In the genomic region with DNA sequence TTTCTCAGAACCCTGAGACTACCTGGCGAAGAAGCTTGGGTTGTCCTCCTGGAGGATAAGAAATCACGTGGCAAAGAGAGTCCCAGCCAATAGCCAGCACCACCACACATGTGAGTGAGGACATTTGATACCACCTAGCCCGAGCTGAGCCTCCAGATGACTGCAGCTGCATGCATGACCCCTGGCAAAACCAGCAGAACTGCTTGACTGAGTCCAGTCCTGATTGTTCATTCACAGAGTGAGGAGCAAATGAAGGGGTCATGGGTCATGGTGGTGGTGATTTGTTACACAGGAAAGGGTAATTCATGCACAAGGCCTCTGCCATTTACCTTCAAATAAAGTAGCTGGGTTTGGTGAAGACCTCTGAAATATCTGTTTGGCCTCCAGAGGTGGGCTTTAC, we compare ENCODE assay signal across 17 cellular contexts.
DNase-seq lines count a peak whose midpoint lies in the region; ATAC-seq and TF ChIP-seq lines count a peak whose summit lies in the region.
"Had no signal": no experiment of that assay in that cellular context is flagged by ENCODE, and none has a peak within 500 bp of the region (broad histone marks: within the 10 kb centered on the region; RNA-seq: fewer than 3 reads in every experiment).

No MANE protein-coding gene starts in this region.

- H3K18ac ChIP-seq in IMR-90 (ENCODE audit: low read depth, low read length) = no peak overlapping the region

- peak overlapping the region; percentile 47 for H3K27ac Mint-ChIP-seq in nephron progenitor cell

- H3K79me1 ChIP-seq in IMR-90 (ENCODE audit: low read depth in 1 of 2, low read length in 2 of 2) = no peaks in the 10 kb centered on the region

- no peak for TF ChIP-seq RAD21 in IMR-90 (IDR thresholded peaks at IDR 0.05; ENCODE audit: low read length)

- TF ChIP-seq CTCF in IMR-90 (conservative IDR thresholded peaks at IDR 0.05; ENCODE audit: low read depth, low read length) (no peak), epithelial cell of proximal tubule (conservative IDR thresholded peaks at IDR 0.05; ENCODE audit: low read depth, low read length) (no peak), nephron progenitor cell (IDR thresholded peaks at IDR 0.05) (no peak)

- no peaks in the 10 kb centered on the region for H3K4me1 ChIP-seq in IMR-90 (ENCODE audit: control insufficient read depth, insufficient read depth, low read length)

- H3K4me3 ChIP-seq in IMR-90 (ENCODE audit: insufficient read depth, low read depth, low read length) (no peak overlapping the region), epithelial cell of proximal tubule (ENCODE audit: low read depth, low read length) (no peak overlapping the region)
- H3K4me3 ChIP-seq: SK-N-MC had no signal

- H2BK15ac ChIP-seq in IMR-90 (ENCODE audit: low read depth, low read length) = no peak overlapping the region

- H3K27ac ChIP-seq in IMR-90 (ENCODE audit: insufficient read depth, low read length) = no peak overlapping the region
- H3K27ac ChIP-seq: SK-N-MC had no signal

- intact Hi-C loops in IMR-90 (cut with micrococcal nuclease) = loop anchor here (2.0 kb wide), 1 partner anchor 627 kb away; no protein-coding TSS in a partner anchor

- no peak overlapping the region for H2BK120ac ChIP-seq in IMR-90 (ENCODE audit: low read depth, low read length)

- H3K4ac ChIP-seq in IMR-90 (ENCODE audit: low read depth, low read length) = no peak overlapping the region

- H3K27me3 ChIP-seq in IMR-90 (ENCODE audit: control insufficient read depth, insufficient read depth, low read length) = no peaks in the 10 kb centered on the region

- DNase-seq in Caki2 (ENCODE audit: low read depth) (peak; percentile 12), IMR-90 (no peak), epithelial cell of proximal tubule (ENCODE audit: low read depth) (peak; percentile 52), nephron progenitor cell (peak; percentile 51), NCI-H774 (lab: John Stamatoyannopoulos, UW) (no peak), erythroblast (lab: John Stamatoyannopoulos, UW) (no peak), ureter (ENCODE audit: low spot score) (no peak)
- DNase-seq: DMS153, DND-41, H7, KBM-7, NCI-H1105 treated with DMSO at 0.1 percent for 48 hours, NCI-H2029, NCI-H2227 treated with DMSO at 0.1 percent for 48 hours, NCI-H748 treated with DMSO at 0.1 percent for 48 hours, SHP77 treated with DMSO at 0.1 percent for 48 hours had no signal

- no peak overlapping the region for H2AK5ac ChIP-seq in IMR-90 (ENCODE audit: low read depth, low read length)

- BruUV-seq in IMR-90 (replicated peaks; lab: Mats Ljungman, UMichigan) = no TSS peak

- H3K4me3 Mint-ChIP-seq in nephron progenitor cell = no peak overlapping the region

- H4K91ac ChIP-seq in IMR-90 (ENCODE audit: insufficient read depth, low read depth, low read length) = no peak overlapping the region

- H2BK5ac ChIP-seq in IMR-90 (ENCODE audit: low read depth, low read length, poor library complexity, severe bottlenecking) = no peak overlapping the region

- H4K8ac ChIP-seq in IMR-90 (ENCODE audit: low read depth in 2 of 2, low read length in 2 of 2) = no peak overlapping the region

- H3K9ac ChIP-seq in IMR-90 (ENCODE audit: low read depth, low read length) = no peak overlapping the region

- no peak for ATAC-seq in IMR-90 (ENCODE audit: low read depth)

- H4K20me1 ChIP-seq in IMR-90 (ENCODE audit: insufficient read depth, low read length) = no peaks in the 10 kb centered on the region

- H3K4me1 Mint-ChIP-seq in nephron progenitor cell = peaks cover 25% of the 10 kb centered on the region

- peaks cover 3% of the 10 kb centered on the region; the same call in 1 of the 2 replicates for H3K9me1 ChIP-seq in IMR-90 (ENCODE audit: insufficient read depth, low read length)

- dilution Hi-C loops in IMR-90 (cut with HindIII; ENCODE audit: low sequenced_read_pairs, unreplicated experiment) = no loop called here

- CTCF ChIA-PET in IMR-90 (lab: Yijun Ruan, JAX) = interaction anchor here (1.0 kb wide), 1 partner anchor 626 kb away, joined by 3 read pairs; no protein-coding TSS in a partner anchor

- no peak overlapping the region for H3K23ac ChIP-seq in IMR-90 (ENCODE audit: low read depth, low read length)

- in situ Hi-C loops in Caki2 (cut with HindIII; ENCODE audit: low pct_unique_long_range_greater_than_20kb, low sequenced_read_pairs) = no loop called here
- in situ Hi-C loops in IMR-90 (cut with MboI; ENCODE audit: low sequenced_read_pairs) = loop anchor here (10.0 kb wide), 2 partner anchors 673 to 763 kb away; no protein-coding TSS in a partner anchor

- H3K9me3 ChIP-seq in IMR-90 (ENCODE audit: control insufficient read depth, insufficient read depth, low read length) = no peaks in the 10 kb centered on the region; the same call in 1 of the 2 replicates

- POLR2A ChIA-PET in IMR-90 (lab: Charles Lee; ENCODE audit: unreplicated experiment) = no interaction called here

- H2AFZ ChIP-seq in IMR-90 (replicated peaks; ENCODE audit: low read length, poor library complexity) = peak overlapping the region; percentile 21

- H3K56ac ChIP-seq in IMR-90 (ENCODE audit: extremely low read depth, insufficient read depth, low read length) = no peak overlapping the region

- no peak overlapping the region for H2AK9ac ChIP-seq in IMR-90 (replicated peaks; ENCODE audit: low read depth, low read length, poor library complexity)

- peaks cover 3% of the 10 kb centered on the region for H3K9me3 Mint-ChIP-seq in nephron progenitor cell

- no peak overlapping the region for H4K5ac ChIP-seq in IMR-90 (ENCODE audit: low read depth, low read length)

- no CpG with 5 or more reads among the region's 3 CpGs for WGBS in IMR-90 (ENCODE audit: extremely low coverage in 2 of 2, insufficient read length in 1 of 2), 2 experiments

- no peak overlapping the region for H2BK20ac ChIP-seq in IMR-90 (ENCODE audit: low read depth, low read length)

- H3K14ac ChIP-seq in IMR-90 (replicated peaks; ENCODE audit: low read depth, low read length) = no peak overlapping the region

- peaks cover 4% of the 10 kb centered on the region for H3K27me3 Mint-ChIP-seq in nephron progenitor cell (ENCODE audit: low read depth, poor library complexity)

- no peaks in the 10 kb centered on the region for H3K36me3 ChIP-seq in IMR-90 (ENCODE audit: control insufficient read depth, insufficient read depth, low read length)

- TF ChIP-seq POLR2A in IMR-90 (IDR thresholded peaks at IDR 0.05; ENCODE audit: low read depth, low read length) (no peak), erythroblast (IDR thresholded peaks at IDR 0.05; ENCODE audit: low read length) (no peak)

- H3K4me2 ChIP-seq in IMR-90 (ENCODE audit: low read depth, low read length) = no peak overlapping the region

- no peaks in the 10 kb centered on the region for H3K36me3 Mint-ChIP-seq in nephron progenitor cell (ENCODE audit: low read depth)

TF ChIP-seq in IMR-90, 13 proteins besides CTCF, POLR2A, EP300 and RAD21:
- TF ChIP-seq USF2 (IDR thresholded peaks at IDR 0.05; ENCODE audit: low read depth, low read length) (no peak), CEBPB (IDR thresholded peaks at IDR 0.05; ENCODE audit: low read depth, low read length) (no peak), BHLHE40 (IDR thresholded peaks at IDR 0.05; ENCODE audit: low read depth, low read length) (no peak), SMC3 (IDR thresholded peaks at IDR 0.05; ENCODE audit: low read depth, low read length) (no peak), FOS (IDR thresholded peaks at IDR 0.05; ENCODE audit: low read depth, low read length) (no peak), RCOR1 (IDR thresholded peaks at IDR 0.05; ENCODE audit: insufficient replicate concordance, low read length) (no peak), MAZ (IDR thresholded peaks at IDR 0.05; ENCODE audit: borderline replicate concordance, low read depth, low read length) (no peak), NFE2L2 (IDR thresholded peaks at IDR 0.05; ENCODE audit: low read depth, low read length) (no peak), CHD1 (IDR thresholded peaks at IDR 0.05; ENCODE audit: low read depth, low read length) (no peak), MXI1 (IDR thresholded peaks at IDR 0.05; ENCODE audit: borderline replicate concordance, low read depth, low read length) (no peak), MAFK (IDR thresholded peaks at IDR 0.05; ENCODE audit: low read depth, low read length) (no peak), RFX5 (IDR thresholded peaks at IDR 0.05; ENCODE audit: low read depth, low read length) (no peak)
- TF ChIP-seq, protein P1, sequence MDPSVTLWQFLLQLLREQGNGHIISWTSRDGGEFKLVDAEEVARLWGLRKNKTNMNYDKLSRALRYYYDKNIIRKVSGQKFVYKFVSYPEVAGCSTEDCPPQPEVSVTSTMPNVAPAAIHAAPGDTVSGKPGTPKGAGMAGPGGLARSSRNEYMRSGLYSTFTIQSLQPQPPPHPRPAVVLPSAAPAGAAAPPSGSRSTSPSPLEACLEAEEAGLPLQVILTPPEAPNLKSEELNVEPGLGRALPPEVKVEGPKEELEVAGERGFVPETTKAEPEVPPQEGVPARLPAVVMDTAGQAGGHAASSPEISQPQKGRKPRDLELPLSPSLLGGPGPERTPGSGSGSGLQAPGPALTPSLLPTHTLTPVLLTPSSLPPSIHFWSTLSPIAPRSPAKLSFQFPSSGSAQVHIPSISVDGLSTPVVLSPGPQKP (IDR thresholded peaks at IDR 0.05; ENCODE audit: borderline replicate concordance, low read depth, low read length) = no peak

Comparison
In these comparisons a context has a peak if more than half of its experiments do, and no peak if none do; other contexts are left out.
1. DNase-seq: peak in Caki2 (single experiment), epithelial cell of proximal tubule (single experiment) and nephron progenitor cell (single experiment); none in IMR-90 (single experiment), NCI-H774 (single experiment), erythroblast (0 of 2) and ureter (single experiment).